Comparison of ENCODE assay signal across 25 cellular contexts in genomic region chr1:226530591-226530990, GRCh38. TPM values are rescaled to one million over a fixed set of nuclear protein-coding genes. Genes with fewer than 3 reads are reported as not detected.
"Had no signal": no experiment of that assay in that cellular context is flagged by ENCODE, and none has a peak within 500 bp of the region (broad histone marks: within the 10 kb centered on the region; RNA-seq: fewer than 3 reads in every experiment).

No MANE protein-coding gene starts in this region.

- H3K36me3 Mint-ChIP-seq: memory B cell; naive thymus-derived CD4-positive, alpha-beta T cell; natural killer cell treated with Interleukin-12 subunit alpha and Interleukin-12 subunit beta and Interleukin-15 and Interleukin-18, amount 100 ng/mL, for 72 hours; neural progenitor cell; stimulated activated memory B cell treated with anti-CD40 and anti-IgM and Interleukin-4, amounts not matched to agents 10 μg/mL and 1 μg/mL and 100 μg/mL, for 72 hours had no signal

- H3K9me3 Mint-ChIP-seq: naive thymus-derived CD4-positive, alpha-beta T cell; natural killer cell treated with Interleukin-12 subunit alpha and Interleukin-12 subunit beta and Interleukin-15 and Interleukin-18, amount 100 ng/mL, for 72 hours; neural progenitor cell; stimulated activated memory B cell treated with anti-CD40 and anti-IgM and Interleukin-4, amounts not matched to agents 10 μg/mL and 1 μg/mL and 100 μg/mL, for 72 hours; stimulated activated naive CD8-positive, alpha-beta T cell treated with anti-CD3 and anti-CD28 coated beads, Interleukin-15, amount 100 ng/mL, for 72 hours had no signal

- H3K27ac Mint-ChIP-seq: memory B cell; natural killer cell treated with Interleukin-12 subunit alpha and Interleukin-12 subunit beta and Interleukin-15 and Interleukin-18, amount 100 ng/mL, for 72 hours; neural progenitor cell; progenitor cell of endocrine pancreas; stimulated activated memory B cell treated with anti-CD40 and anti-IgM and Interleukin-4, amounts not matched to agents 10 μg/mL and 1 μg/mL and 100 μg/mL, for 72 hours; stimulated activated naive CD8-positive, alpha-beta T cell treated with anti-CD3 and anti-CD28 coated beads, Interleukin-15, amount 100 ng/mL, for 72 hours had no signal

- H3K4me1 Mint-ChIP-seq: naive thymus-derived CD4-positive, alpha-beta T cell; stimulated activated memory B cell treated with anti-CD40 and anti-IgM and Interleukin-4, amounts not matched to agents 10 μg/mL and 1 μg/mL and 100 μg/mL, for 72 hours; stimulated activated naive CD8-positive, alpha-beta T cell treated with anti-CD3 and anti-CD28 coated beads, Interleukin-15, amount 100 ng/mL, for 72 hours had no signal

- H3K4me3 Mint-ChIP-seq: memory B cell; naive thymus-derived CD4-positive, alpha-beta T cell; natural killer cell treated with Interleukin-12 subunit alpha and Interleukin-12 subunit beta and Interleukin-15 and Interleukin-18, amount 100 ng/mL, for 72 hours; neural progenitor cell; stimulated activated memory B cell treated with anti-CD40 and anti-IgM and Interleukin-4, amounts not matched to agents 10 μg/mL and 1 μg/mL and 100 μg/mL, for 72 hours; stimulated activated naive CD8-positive, alpha-beta T cell treated with anti-CD3 and anti-CD28 coated beads, Interleukin-15, amount 100 ng/mL, for 72 hours had no signal

- ATAC-seq: heart right ventricle; left cardiac atrium; left lobe of liver; left ventricle myocardium superior; mucosa of descending colon; naive thymus-derived CD4-positive, alpha-beta T cell; natural killer cell treated with Interleukin-12 subunit alpha and Interleukin-12 subunit beta and Interleukin-15 and Interleukin-18, amount 100 ng/mL, for 72 hours; right lobe of liver; stimulated activated memory B cell treated with anti-CD40 and anti-IgM and Interleukin-4, amounts not matched to agents 10 μg/mL and 1 μg/mL and 100 μg/mL, for 72 hours; stimulated activated naive CD8-positive, alpha-beta T cell treated with anti-CD3 and anti-CD28 coated beads, Interleukin-15, amount 100 ng/mL, for 72 hours; upper lobe of right lung had no signal

- DNase-seq: glutamatergic neuron; heart right ventricle; islet precursor cell; left cardiac atrium; left ventricle myocardium superior; midbrain; mucosa of descending colon; naive thymus-derived CD4-positive, alpha-beta T cell; ovary; right lobe of liver; stimulated activated CD4-positive, alpha-beta T cell treated with anti-CD3 and anti-CD28 coated beads, Interleukin-1b, Interleukin-23, amount 100 ng/mL, for 48 hours; stimulated activated CD4-positive, alpha-beta T cell treated with anti-CD3 and anti-CD28 coated beads, Interleukin-2, amount 100 ng/mL, for 48 hours; stimulated activated CD4-positive, alpha-beta T cell treated with anti-CD3 and anti-CD28 coated beads, Interleukin-4, amount 100 ng/mL, for 4 hours; stimulated activated CD8-positive, alpha-beta memory T cell treated with anti-CD3 and anti-CD28 coated beads, Interleukin-4, amount 100 ng/mL, for 48 hours; stimulated activated naive CD4-positive, alpha-beta T cell treated with Interleukin-2 at 50 U/mL for 16 hours; stimulated activated naive CD8-positive, alpha-beta T cell treated with anti-CD3 and anti-CD28 coated beads, Interleukin-15, amount 100 ng/mL, for 72 hours; substantia nigra; transverse colon; upper lobe of right lung had no signal

RNA-seq across cellular contexts. Expression of gene STUM, which starts 18.0 kb away (rescaled TPM):
- total RNA-seq: naive thymus-derived CD4-positive, alpha-beta T cell; natural killer cell treated with Interleukin-12 subunit alpha and Interleukin-12 subunit beta and Interleukin-15 and Interleukin-18, amount 100 ng/mL, for 72 hours had no signal
